ENCODE assay signal across 9 cellular contexts in the genomic region with DNA sequence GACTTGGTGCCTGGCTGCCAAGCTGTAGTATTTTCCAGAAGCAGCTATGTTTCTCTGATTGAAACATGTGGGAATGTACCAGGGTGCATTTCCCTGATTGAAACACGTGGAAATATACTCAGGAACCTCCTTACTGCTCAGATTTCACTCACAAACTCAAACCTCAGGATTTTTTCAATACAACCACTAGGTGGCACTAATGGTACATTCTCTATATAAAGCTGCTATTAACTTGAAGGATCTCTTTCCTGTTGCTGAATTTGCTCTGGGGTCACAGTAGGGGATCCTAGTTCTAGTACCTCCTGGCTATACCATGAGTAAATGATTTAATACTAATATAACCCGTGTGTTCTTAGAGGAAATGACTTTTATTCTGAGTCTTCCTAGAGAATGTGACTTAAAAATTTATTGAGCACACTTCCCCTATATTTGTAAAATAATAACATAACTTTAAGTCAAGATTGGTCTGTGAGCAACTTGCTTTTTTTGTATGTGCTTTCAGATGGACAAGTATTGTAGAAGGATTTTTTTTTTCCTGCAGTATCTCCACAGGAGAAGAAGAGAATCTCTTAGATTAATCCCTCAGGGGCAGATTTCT.
DNase-seq lines count a peak whose midpoint lies in the region; ATAC-seq, FAIRE-seq and TF ChIP-seq lines count a peak whose summit lies in the region.
"Had no signal": no experiment of that assay in that cellular context is flagged by ENCODE, and none has a peak within 500 bp of the region (broad histone marks: within the 10 kb centered on the region; RNA-seq: fewer than 3 reads in every experiment).

No MANE protein-coding gene starts in this region.

- ATAC-seq in HG03565 (IDR thresholded peaks at IDR 0.05; ENCODE audit: unreplicated experiment) (peak; percentile 88), GM21737 (IDR thresholded peaks at IDR 0.05; ENCODE audit: unreplicated experiment) (no peak)

- peak; percentile 78 to 83 for TF ChIP-seq RAD21 in liver (IDR thresholded peaks at IDR 0.05)

- no peak overlapping the region for H3K9ac ChIP-seq in liver (ENCODE audit: low read depth in 1 of 2, low read length in 2 of 2)

- no peaks in the 10 kb centered on the region for H3K9me3 ChIP-seq in liver (ENCODE audit: control insufficient read depth in 4 of 4, low read length in 3 of 4)

- peak; percentile 56 for TF ChIP-seq CTCF in bronchial epithelial cell (IDR thresholded peaks at IDR 0.05; ENCODE audit: insufficient read depth, low read length, severe bottlenecking)
- peak; percentile 60 for TF ChIP-seq CTCF in liver (IDR thresholded peaks at IDR 0.05; ENCODE audit: low read depth, low read length, missing input control)

- DNase-seq in ACHN (peak; percentile 43), GM18507 (ENCODE audit: extremely low spot score, insufficient read length, low read depth) (peak; percentile 2), NCI-H524 treated with DMSO at 0.1 percent for 48 hours (lab: John Stamatoyannopoulos, UW) (peak; percentile 55), bronchial epithelial cell (ENCODE audit: low read depth) (peak; percentile 50)
- no peak for DNase-seq in activated T-cell treated with anti-CD3 and anti-CD28 coated beads, Interleukin-2, amount 50 U/mL, for 48 hours

- in situ Hi-C loops in ACHN (cut with HindIII; ENCODE audit: low pct_ligation_motif_present, low pct_unique_long_range_greater_than_20kb, low sequenced_read_pairs), result no loop called here

- H3K27ac ChIP-seq in liver (ENCODE audit: low read depth in 1 of 2, low read length in 2 of 2), result no peak overlapping the region
- H3K27ac ChIP-seq: epithelial cell of prostate had no signal

- WGBS in liver, result 2% methylated on average over 2 of the region's 2 CpGs

- H3K4me1 ChIP-seq in liver (ENCODE audit: control insufficient read depth in 4 of 4, insufficient read depth in 4 of 4, low read length in 3 of 4), result no peaks in the 10 kb centered on the region

- H3K4me3 ChIP-seq in bronchial epithelial cell (ENCODE audit: low read depth, low read length), result no peak overlapping the region
- no peak overlapping the region for H3K4me3 ChIP-seq in liver (ENCODE audit: low read depth in 1 of 3, low read length in 3 of 3)

- FAIRE-seq in GM18507 (lab: Jason Lieb, UNC) (peak; percentile 52), bronchial epithelial cell (lab: Jason Lieb, UNC) (no peak)

- H3K36me3 ChIP-seq in bronchial epithelial cell (ENCODE audit: control insufficient read depth, insufficient read depth, low read length) (no peaks in the 10 kb centered on the region), liver (ENCODE audit: control insufficient read depth in 4 of 4, insufficient read depth in 3 of 4, low read depth in 1 of 4, low read length in 3 of 4) (no peaks in the 10 kb centered on the region)

- H3K27me3 ChIP-seq in bronchial epithelial cell (ENCODE audit: control insufficient read depth, insufficient read depth, low read length), result no peaks in the 10 kb centered on the region
- H3K27me3 ChIP-seq in liver (ENCODE audit: control insufficient read depth in 4 of 4, insufficient read depth in 4 of 4, low read length in 3 of 4), result no peaks in the 10 kb centered on the region

TF ChIP-seq in liver, 16 proteins besides CTCF, POLR2A, EP300 and RAD21:
- TF ChIP-seq, protein P1, sequence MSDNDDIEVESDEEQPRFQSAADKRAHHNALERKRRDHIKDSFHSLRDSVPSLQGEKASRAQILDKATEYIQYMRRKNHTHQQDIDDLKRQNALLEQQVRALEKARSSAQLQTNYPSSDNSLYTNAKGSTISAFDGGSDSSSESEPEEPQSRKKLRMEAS (IDR thresholded peaks at IDR 0.05), result no peak
- no peak for TF ChIP-seq FOXA2 (IDR thresholded peaks at IDR 0.05)
- TF ChIP-seq YY1 (IDR thresholded peaks at IDR 0.05), result no peak
- no peak for TF ChIP-seq SP1 (IDR thresholded peaks at IDR 0.05)
- TF ChIP-seq EGR1 (IDR thresholded peaks at IDR 0.05; ENCODE audit: low read depth in 2 of 2), result no peak
- TF ChIP-seq NR2F2 (IDR thresholded peaks at IDR 0.05), result no peak
- TF ChIP-seq, protein P2, sequence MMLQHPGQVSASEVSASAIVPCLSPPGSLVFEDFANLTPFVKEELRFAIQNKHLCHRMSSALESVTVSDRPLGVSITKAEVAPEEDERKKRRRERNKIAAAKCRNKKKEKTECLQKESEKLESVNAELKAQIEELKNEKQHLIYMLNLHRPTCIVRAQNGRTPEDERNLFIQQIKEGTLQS (IDR thresholded peaks at IDR 0.05), result no peak
- TF ChIP-seq, protein P3, sequence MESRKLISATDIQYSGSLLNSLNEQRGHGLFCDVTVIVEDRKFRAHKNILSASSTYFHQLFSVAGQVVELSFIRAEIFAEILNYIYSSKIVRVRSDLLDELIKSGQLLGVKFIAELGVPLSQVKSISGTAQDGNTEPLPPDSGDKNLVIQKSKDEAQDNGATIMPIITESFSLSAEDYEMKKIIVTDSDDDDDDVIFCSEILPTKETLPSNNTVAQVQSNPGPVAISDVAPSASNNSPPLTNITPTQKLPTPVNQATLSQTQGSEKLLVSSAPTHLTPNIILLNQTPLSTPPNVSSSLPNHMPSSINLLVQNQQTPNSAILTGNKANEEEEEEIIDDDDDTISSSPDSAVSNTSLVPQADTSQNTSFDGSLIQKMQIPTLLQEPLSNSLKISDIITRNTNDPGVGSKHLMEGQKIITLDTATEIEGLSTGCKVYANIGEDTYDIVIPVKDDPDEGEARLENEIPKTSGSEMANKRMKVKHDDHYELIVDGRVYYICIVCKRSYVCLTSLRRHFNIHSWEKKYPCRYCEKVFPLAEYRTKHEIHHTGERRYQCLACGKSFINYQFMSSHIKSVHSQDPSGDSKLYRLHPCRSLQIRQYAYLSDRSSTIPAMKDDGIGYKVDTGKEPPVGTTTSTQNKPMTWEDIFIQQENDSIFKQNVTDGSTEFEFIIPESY (IDR thresholded peaks at IDR 0.05), result no peak

Comparison
In these comparisons a context has a peak if more than half of its experiments do, and no peak if none do; other contexts are left out.
1. DNase-seq: peak in ACHN (single experiment), GM18507 (single experiment), NCI-H524 treated with DMSO at 0.1 percent for 48 hours (single experiment) and bronchial epithelial cell (single experiment); none in activated T-cell treated with anti-CD3 and anti-CD28 coated beads, Interleukin-2, amount 50 U/mL, for 48 hours (0 of 2).